8 cellular contexts compared by ENCODE assay signal in genomic region chr13:41310963-41311606, GRCh38. TPM values are rescaled to one million over a fixed set of nuclear protein-coding genes. Genes with fewer than 3 reads are reported as not detected.
A peak's percentile ranks its signal among the peaks of the same experiment; 100 is the strongest.
DNase-seq lines count a peak whose midpoint lies in the region; ATAC-seq and TF ChIP-seq lines count a peak whose summit lies in the region.

NAA16 (plus strand) TSS chr13:41311267; CDS start chr13:41311529, 262 bp downstream.

- peak within 1 kb of the TSS; percentile 100 for H3K4me3 ChIP-seq in BE2C (ENCODE audit: low read depth, low read length)

- DNase-seq in BE2C (peak; percentile 97), NCI-H524 (lab: John Stamatoyannopoulos, UW) (peak; percentile 88 to 93), kidney tubule cell (ENCODE audit: low spot score) (peak; percentile 93)
- peak; percentile 97 for DNase-seq in activated CD4-positive, alpha-beta T cell treated with anti-CD3 and anti-CD28 coated beads for 36 hours
- peak; percentile 88 to 93 for DNase-seq in stimulated activated CD4-positive, alpha-beta T cell treated with anti-CD3 and anti-CD28 coated beads, Interleukin-1b, Interleukin-23, amount 100 ng/mL, for 1 hour (ENCODE audit: low read depth in 2 of 2)

- no peak for TF ChIP-seq CTCF in BE2C (IDR thresholded peaks at IDR 0.05; ENCODE audit: low read depth, low read length)

- peak; percentile 84 for ATAC-seq in HG03432 (IDR thresholded peaks at IDR 0.05; ENCODE audit: unreplicated experiment)
- ATAC-seq in activated CD4-positive, alpha-beta T cell treated with anti-CD3 and anti-CD28 coated beads for 36 hours, result peak; percentile 85

- CTCF ChIA-PET in activated CD4-positive, alpha-beta T cell treated with anti-CD3 and anti-CD28 coated beads for 36 hours (lab: Charles Lee), result no interaction called here

- peaks cover 4% of the 10 kb centered on the region; the same call in 1 of the 2 replicates for H3K4me1 ChIP-seq in BE2C

- TF ChIP-seq POLR2A in GM19193 (IDR thresholded peaks at IDR 0.05; ENCODE audit: extremely low read depth, insufficient read depth, insufficient read length), result peak; percentile 84

- peak within 1 kb of the TSS; percentile 90 for H3K27ac ChIP-seq in cingulate gyrus (ENCODE audit: low read depth, low read length)

- H3K36me3 Mint-ChIP-seq in activated CD4-positive, alpha-beta T cell treated with anti-CD3 and anti-CD28 coated beads for 36 hours (ENCODE audit: low read depth), result peaks cover 5% of the 10 kb centered on the region

- no peaks in the 10 kb centered on the region for H3K9me3 Mint-ChIP-seq in activated CD4-positive, alpha-beta T cell treated with anti-CD3 and anti-CD28 coated beads for 36 hours (ENCODE audit: low read depth)

- no peaks in the 10 kb centered on the region for H3K9me3 ChIP-seq in BE2C

- peak within 1 kb of the TSS; percentile 96 for H3K27ac Mint-ChIP-seq in activated CD4-positive, alpha-beta T cell treated with anti-CD3 and anti-CD28 coated beads for 36 hours

- H3K27me3 ChIP-seq in BE2C, result no peaks in the 10 kb centered on the region

- 0 out of 2 replicates have a peak, but pooled peaks cover 3% of the 10 kb centered on the region for H3K36me3 ChIP-seq in BE2C

- H3K27me3 Mint-ChIP-seq in activated CD4-positive, alpha-beta T cell treated with anti-CD3 and anti-CD28 coated beads for 36 hours, result no peaks in the 10 kb centered on the region

- H3K4me1 Mint-ChIP-seq in activated CD4-positive, alpha-beta T cell treated with anti-CD3 and anti-CD28 coated beads for 36 hours, result peaks cover 39% of the 10 kb centered on the region

- POLR2A ChIA-PET in activated CD4-positive, alpha-beta T cell treated with anti-CD3 and anti-CD28 coated beads for 36 hours (lab: Charles Lee), result no interaction called here

- intact Hi-C loops in activated CD4-positive, alpha-beta T cell treated with anti-CD3 and anti-CD28 coated beads for 36 hours (cut with DNase I, micrococcal nuclease), result loop anchor here (1.0 to 5.0 kb wide), 14 partner anchors 25 to 738 kb away; partner anchors contain the start of genes KBTBD6 (in 2 of the 2), MTRF1 (in 2 of the 2), WBP4 (in 2 of the 2) and DGKH (in 1 of the 2)

- peak within 1 kb of the TSS; percentile 90 for H3K4me3 Mint-ChIP-seq in activated CD4-positive, alpha-beta T cell treated with anti-CD3 and anti-CD28 coated beads for 36 hours

RNA-seq across cellular contexts. Expression of gene NAA16, which starts in this region (rescaled TPM):
- polyA plus RNA-seq in BE2C (2012; ENCODE audit: insufficient read depth, insufficient read length, low read depth), result 12.2 TPM
- total RNA-seq in activated CD4-positive, alpha-beta T cell treated with anti-CD3 and anti-CD28 coated beads for 36 hours, result 10 to 100 TPM; 24.0 to 29.8 TPM

Comparison
In these comparisons a context has a peak if more than half of its experiments do, and no peak if none do; other contexts are left out.
1. Peak in every context shown above with its lines: DNase-seq, ATAC-seq, H3K4me3 ChIP-seq and H3K27ac ChIP-seq.